18 cellular contexts compared by ENCODE assay signal in genomic region chr3:41431386-41431785, GRCh38.
DNase-seq lines count a peak whose midpoint lies in the region; ATAC-seq and TF ChIP-seq lines count a peak whose summit lies in the region.
"Had no signal": no experiment of that assay in that cellular context is flagged by ENCODE, and none has a peak within 500 bp of the region (broad histone marks: within the 10 kb centered on the region; RNA-seq: fewer than 3 reads in every experiment).

No MANE protein-coding gene starts in this region.

- H3K4me1 ChIP-seq in prostate gland (replicated peaks) (no peaks in the 10 kb centered on the region), PC-9 (replicated peaks; ENCODE audit: insufficient read depth) (no peaks in the 10 kb centered on the region), body of pancreas (no peaks in the 10 kb centered on the region)
- H3K4me1 ChIP-seq: BE2C had no signal

- no peaks in the 10 kb centered on the region for H3F3A ChIP-seq in PC-9 (ENCODE audit: insufficient read depth, low read depth)

- CTCF ChIA-PET in PC-9 (lab: Charles Lee) = no interaction called here

- H3K27ac ChIP-seq in prostate gland = no peak overlapping the region
- H3K27ac ChIP-seq in PC-9 = no peak overlapping the region
- no peak overlapping the region for H3K27ac ChIP-seq in body of pancreas

- no TSS peak for BruUV-seq in PC-9 (replicated peaks; lab: Mats Ljungman, UMichigan)

- H3K4me2 ChIP-seq in PC-9 = no peak overlapping the region

- no peak overlapping the region for H3K4me3 ChIP-seq in prostate gland
- H3K4me3 ChIP-seq in PC-9 = no peak overlapping the region
- H3K4me3 ChIP-seq in body of pancreas = no peak overlapping the region

- no peaks in the 10 kb centered on the region for H3K36me3 ChIP-seq in prostate gland
- H3K36me3 ChIP-seq in PC-9 (ENCODE audit: low read depth) = no peaks in the 10 kb centered on the region
- H3K36me3 ChIP-seq in body of pancreas (replicated peaks in 1 of 2; ENCODE audit: insufficient read depth in 1 of 2, low read depth in 2 of 2) = no peaks in the 10 kb centered on the region
- H3K36me3 ChIP-seq: BE2C had no signal

- TF ChIP-seq POLR2A in prostate gland (IDR thresholded peaks at IDR 0.05) = no peak
- no peak for TF ChIP-seq POLR2A in body of pancreas (IDR thresholded peaks at IDR 0.05)

- H4K20me1 ChIP-seq in PC-9 (ENCODE audit: insufficient read depth) = no peaks in the 10 kb centered on the region

- ATAC-seq in GM21367 (IDR thresholded peaks at IDR 0.05; ENCODE audit: unreplicated experiment) (no peak), body of pancreas (no peak)

- DNase-seq in HCEC 1CT (peak; percentile 8), amniotic epithelial cell (ENCODE audit: low read depth) (peak; percentile 6), iris pigment epithelial cell (ENCODE audit: low read depth) (peak; percentile 3), renal cortical epithelial cell (ENCODE audit: low read depth) (peak; percentile 97), prostate gland (ENCODE audit: low spot score) (no peak), PC-9 (no peak), body of pancreas (no peak)
- DNase-seq: BE2C; C1 segment of cervical spinal cord; CD4-positive, CD25-positive, alpha-beta regulatory T cell; CD8-positive, alpha-beta memory T cell; COR-L47; DMS153; DMS79 treated with DMSO at 0.1 percent for 48 hours; GF-D8; GOT3; H7 had no signal

- TF ChIP-seq CTCF in prostate gland (IDR thresholded peaks at IDR 0.05) (no peak), PC-9 (conservative IDR thresholded peaks at IDR 0.05) (no peak), body of pancreas (IDR thresholded peaks at IDR 0.05) (no peak)

- no peaks in the 10 kb centered on the region for H3K9me2 ChIP-seq in PC-9 (ENCODE audit: insufficient read depth)

- H3K79me2 ChIP-seq in PC-9 (ENCODE audit: low read depth) = no peaks in the 10 kb centered on the region

- H3K27me3 ChIP-seq in prostate gland (replicated peaks; ENCODE audit: insufficient read depth) = no peaks in the 10 kb centered on the region
- no peaks in the 10 kb centered on the region for H3K27me3 ChIP-seq in PC-9 (ENCODE audit: insufficient read depth, low read depth)
- no peaks in the 10 kb centered on the region for H3K27me3 ChIP-seq in body of pancreas
- H3K27me3 ChIP-seq: BE2C had no signal

- intact Hi-C loops in prostate gland (cut with DNase I) = no loop called here
- intact Hi-C loops in PC-9 (cut with micrococcal nuclease; ENCODE audit: unreplicated experiment) = no loop called here
- intact Hi-C loops in body of pancreas (cut with DNase I) = no loop called here

- 94% methylated on average over 4 of the region's 4 CpGs for WGBS in prostate gland
- 69 to 91% methylated on average over 4 of the region's 4 CpGs for WGBS in body of pancreas, 2 donors

- no peak overlapping the region for H2AFZ ChIP-seq in PC-9

- no peaks in the 10 kb centered on the region for H3K9me3 ChIP-seq in prostate gland
- 0 out of 2 replicates have a peak, but pooled peaks cover 3% of the 10 kb centered on the region for H3K9me3 ChIP-seq in PC-9 (ENCODE audit: insufficient read depth, low read depth)
- peaks cover 0 to 4% (median 0%) of the 10 kb centered on the region in 3 donors for H3K9me3 ChIP-seq in body of pancreas
- H3K9me3 ChIP-seq: BE2C had no signal

- POLR2A ChIA-PET in PC-9 (lab: Charles Lee; ENCODE audit: unreplicated experiment) = no interaction called here

Comparison
In these comparisons a context has a peak if more than half of its experiments do, and no peak if none do; other contexts are left out.
1. DNase-seq: peak in HCEC 1CT (single experiment), amniotic epithelial cell (single experiment), iris pigment epithelial cell (single experiment) and renal cortical epithelial cell (single experiment); none in prostate gland (single experiment), PC-9 (0 of 2) and body of pancreas (0 of 4).